ENCODE assay signal across 9 cellular contexts in genomic region chr10:35643976-35644799, GRCh38. TPM values are rescaled to one million over a fixed set of nuclear protein-coding genes. Genes with fewer than 3 reads are reported as not detected.
DNase-seq lines count a peak whose midpoint lies in the region; ATAC-seq and TF ChIP-seq lines count a peak whose summit lies in the region.
"Had no signal": no experiment of that assay in that cellular context is flagged by ENCODE, and none has a peak within 500 bp of the region (broad histone marks: within the 10 kb centered on the region; RNA-seq: fewer than 3 reads in every experiment).

No MANE protein-coding gene starts in this region.

- peak overlapping the region; percentile 51 to 53 for H3K4me3 ChIP-seq in CD4-positive, alpha-beta memory T cell (ENCODE audit: low read length in 2 of 2)
- peak overlapping the region; percentile 94 for H3K4me3 ChIP-seq in endodermal cell (ENCODE audit: low read length)
- peak overlapping the region; percentile 94 for H3K4me3 ChIP-seq in neural progenitor cell

- CTCF ChIA-PET in CD4-positive, alpha-beta memory T cell (lab: Charles Lee; ENCODE audit: partially characterized antibody), result interaction anchor here (0.9 to 2.2 kb wide), 4 partner anchors 8 to 524 kb away, joined by 3 to 13 read pairs (median 6); no protein-coding TSS in a partner anchor

- no peak overlapping the region for H3K27ac ChIP-seq in CD4-positive, alpha-beta memory T cell (ENCODE audit: low read depth, low read length)
- no peak overlapping the region for H3K27ac ChIP-seq in endodermal cell (ENCODE audit: low read depth, low read length)
- H3K27ac ChIP-seq in neural progenitor cell, result no peak overlapping the region

- H3K4me1 ChIP-seq in CD4-positive, alpha-beta memory T cell (ENCODE audit: insufficient read depth, low read length), result peaks cover 25% of the 10 kb centered on the region
- H3K4me1 ChIP-seq in endodermal cell (ENCODE audit: control insufficient read depth, insufficient read depth, low read length) (no peaks in the 10 kb centered on the region), neural progenitor cell (peaks cover 25% of the 10 kb centered on the region)

- peak overlapping the region; percentile 69 for H2AFZ ChIP-seq in neural progenitor cell (replicated peaks)

- H3K27me3 Mint-ChIP-seq in CD4-positive, alpha-beta memory T cell, result peaks cover 10 to 11% of the 10 kb centered on the region in 2 donors
- no peaks in the 10 kb centered on the region for H3K27me3 Mint-ChIP-seq in endodermal cell (ENCODE audit: insufficient read depth)
- peaks cover 14% of the 10 kb centered on the region for H3K27me3 Mint-ChIP-seq in neural progenitor cell (ENCODE audit: insufficient read depth, low read depth)

- peaks cover 3% of the 10 kb centered on the region for H3K27me3 ChIP-seq in CD4-positive, alpha-beta memory T cell (ENCODE audit: insufficient read depth, low read length)
- H3K27me3 ChIP-seq in endodermal cell (ENCODE audit: control insufficient read depth, insufficient read depth, low read length, poor library complexity, severe bottlenecking) (no peaks in the 10 kb centered on the region), neural progenitor cell (peaks cover 14% of the 10 kb centered on the region)

- intact Hi-C loops in CD4-positive, alpha-beta memory T cell (cut with micrococcal nuclease), result no loop called here

- POLR2A ChIA-PET in CD4-positive, alpha-beta memory T cell (lab: Charles Lee; ENCODE audit: partially characterized antibody), result interaction anchor here (0.9 kb wide), 1 partner anchor 448 kb away, joined by 3 read pairs; no protein-coding TSS in a partner anchor

- TF ChIP-seq CTCF in endodermal cell (conservative IDR thresholded peaks at IDR 0.05) (no peak), neural progenitor cell (IDR thresholded peaks at IDR 0.05) (no peak)

- H3K4me1 Mint-ChIP-seq in CD4-positive, alpha-beta memory T cell, result peaks cover 9 to 42% (median 18%) of the 10 kb centered on the region in 4 donors
- H3K4me1 Mint-ChIP-seq in endodermal cell (peaks cover 15% of the 10 kb centered on the region), neural progenitor cell (peaks cover 16% of the 10 kb centered on the region)

- ATAC-seq in GM18520 (IDR thresholded peaks at IDR 0.05; ENCODE audit: unreplicated experiment) (no peak), HG02588 (IDR thresholded peaks at IDR 0.05; ENCODE audit: unreplicated experiment) (no peak)

- H3K9ac ChIP-seq in endodermal cell (ENCODE audit: extremely low read depth, low read length, poor library complexity, severe bottlenecking) (peak overlapping the region; percentile 58), neural progenitor cell (no peak overlapping the region)

- H3K4me3 Mint-ChIP-seq in CD4-positive, alpha-beta memory T cell, result peak overlapping the region; percentile 81 to 94 (median 91)
- peak overlapping the region; percentile 94 for H3K4me3 Mint-ChIP-seq in endodermal cell
- H3K4me3 Mint-ChIP-seq in neural progenitor cell, result peak overlapping the region; percentile 92

- no peaks in the 10 kb centered on the region for H3K9me3 ChIP-seq in CD4-positive, alpha-beta memory T cell (ENCODE audit: control insufficient read depth in 1 of 2, low read length in 2 of 2)
- H3K9me3 ChIP-seq in endodermal cell (ENCODE audit: control insufficient read depth, low read length) (peaks cover 11% of the 10 kb centered on the region), neural progenitor cell (ENCODE audit: low read depth) (peaks cover 6% of the 10 kb centered on the region)

- 7 to 11% methylated on average over 12 to 16 of the region's 16 CpGs for WGBS in endodermal cell (ENCODE audit: insufficient coverage in 1 of 2, insufficient read length in 1 of 2), 2 experiments

- in situ Hi-C loops in ACHN (cut with HindIII; ENCODE audit: low pct_ligation_motif_present, low pct_unique_long_range_greater_than_20kb, low sequenced_read_pairs), result loop anchor here (25.0 kb wide), 1 partner anchor 1143 kb away; no protein-coding TSS in a partner anchor

- peaks cover 37% of the 10 kb centered on the region for H3F3A ChIP-seq in neural progenitor cell (ENCODE audit: low read depth)

- no peaks in the 10 kb centered on the region for H3K9me3 Mint-ChIP-seq in CD4-positive, alpha-beta memory T cell
- peaks cover 7% of the 10 kb centered on the region for H3K9me3 Mint-ChIP-seq in endodermal cell
- H3K9me3 Mint-ChIP-seq in neural progenitor cell, result no peaks in the 10 kb centered on the region

- no peaks in the 10 kb centered on the region for H3K36me3 ChIP-seq in CD4-positive, alpha-beta memory T cell (ENCODE audit: insufficient read depth, low read length)
- peaks cover 11% of the 10 kb centered on the region for H3K36me3 ChIP-seq in endodermal cell (ENCODE audit: control insufficient read depth, insufficient read depth, low read length)
- H3K36me3 ChIP-seq in neural progenitor cell, result no peaks in the 10 kb centered on the region

- peaks cover 19% of the 10 kb centered on the region for H4K20me1 ChIP-seq in neural progenitor cell (ENCODE audit: low read depth)

- peak in 2 of 5 donors; percentile 8 to 10 for DNase-seq in CD4-positive, alpha-beta memory T cell
- DNase-seq in NCI-H69 (lab: John Stamatoyannopoulos, UW) (peak; percentile 45), endodermal cell (peak; percentile 65), neural progenitor cell (ENCODE audit: low spot score) (peak; percentile 44), ACHN (no peak), LoVo (ENCODE audit: low spot score) (no peak)

- H3K79me2 ChIP-seq in neural progenitor cell (ENCODE audit: low read depth), result peaks cover 23% of the 10 kb centered on the region

- peak overlapping the region in 5 of 7 donors; percentile 21 to 92 (median 65) for H3K27ac Mint-ChIP-seq in CD4-positive, alpha-beta memory T cell
- H3K27ac Mint-ChIP-seq in endodermal cell (peak overlapping the region; percentile 59), neural progenitor cell (no peak overlapping the region)

- peaks cover 0 to 5% of the 10 kb centered on the region in 2 donors for H3K36me3 Mint-ChIP-seq in CD4-positive, alpha-beta memory T cell
- peaks cover 32% of the 10 kb centered on the region for H3K36me3 Mint-ChIP-seq in endodermal cell (ENCODE audit: low read depth)
- no peaks in the 10 kb centered on the region for H3K36me3 Mint-ChIP-seq in neural progenitor cell

- peak overlapping the region; percentile 94 for H3K4me2 ChIP-seq in neural progenitor cell

RNA-seq across cellular contexts. Expression of gene FZD8, which starts 2.1 kb away (rescaled TPM):
- 1 to 10 TPM in 1 of 2 experiments, under 1 TPM in 1; 0.93 to 1.2 TPM for total RNA-seq in CD4-positive, alpha-beta memory T cell
- not detected for polyA plus RNA-seq in CD4-positive, alpha-beta memory T cell
- total RNA-seq in endodermal cell (100 to 1,000 TPM; 133 to 189 TPM), neural progenitor cell (ENCODE audit: low replicate concordance) (5.0 and 20.7 TPM in 2 replicates)
- 14.0 TPM for polyA plus RNA-seq in endodermal cell (2013, experiment 1 of 2)
- 18.3 TPM for polyA plus RNA-seq in endodermal cell (2013, experiment 2 of 2)

RNA-seq across cellular contexts. Expression of gene GJD4, which starts 39.0 kb away (rescaled TPM):
- under 1 TPM in 1 of 2 experiments, not detected in 1; 0.20 TPM for total RNA-seq in CD4-positive, alpha-beta memory T cell
- polyA plus RNA-seq in CD4-positive, alpha-beta memory T cell, result not detected
- total RNA-seq in endodermal cell, result under 1 TPM; 0.22 to 0.29 TPM
- 0.36 TPM for polyA plus RNA-seq in endodermal cell (2013, experiment 1 of 2)
- polyA plus RNA-seq in endodermal cell (2013, experiment 2 of 2), result not detected
- total RNA-seq in neural progenitor cell (ENCODE audit: low replicate concordance), result not detected in 2 replicates
- total RNA-seq: dermis microvascular lymphatic vessel endothelial cell had no signal

Comparison
In these comparisons a context has a peak if more than half of its experiments do, and no peak if none do; other contexts are left out.
1. DNase-seq: peak in NCI-H69 (single experiment), endodermal cell (single experiment) and neural progenitor cell (single experiment); none in ACHN (single experiment) and LoVo (single experiment).
2. Peak in every context shown above with its lines, with median percentiles within 50 percentile points of each other: H3K4me3 ChIP-seq and H3K4me3 Mint-ChIP-seq.